ENCODE assay signal across 8 cellular contexts in the genomic region with DNA sequence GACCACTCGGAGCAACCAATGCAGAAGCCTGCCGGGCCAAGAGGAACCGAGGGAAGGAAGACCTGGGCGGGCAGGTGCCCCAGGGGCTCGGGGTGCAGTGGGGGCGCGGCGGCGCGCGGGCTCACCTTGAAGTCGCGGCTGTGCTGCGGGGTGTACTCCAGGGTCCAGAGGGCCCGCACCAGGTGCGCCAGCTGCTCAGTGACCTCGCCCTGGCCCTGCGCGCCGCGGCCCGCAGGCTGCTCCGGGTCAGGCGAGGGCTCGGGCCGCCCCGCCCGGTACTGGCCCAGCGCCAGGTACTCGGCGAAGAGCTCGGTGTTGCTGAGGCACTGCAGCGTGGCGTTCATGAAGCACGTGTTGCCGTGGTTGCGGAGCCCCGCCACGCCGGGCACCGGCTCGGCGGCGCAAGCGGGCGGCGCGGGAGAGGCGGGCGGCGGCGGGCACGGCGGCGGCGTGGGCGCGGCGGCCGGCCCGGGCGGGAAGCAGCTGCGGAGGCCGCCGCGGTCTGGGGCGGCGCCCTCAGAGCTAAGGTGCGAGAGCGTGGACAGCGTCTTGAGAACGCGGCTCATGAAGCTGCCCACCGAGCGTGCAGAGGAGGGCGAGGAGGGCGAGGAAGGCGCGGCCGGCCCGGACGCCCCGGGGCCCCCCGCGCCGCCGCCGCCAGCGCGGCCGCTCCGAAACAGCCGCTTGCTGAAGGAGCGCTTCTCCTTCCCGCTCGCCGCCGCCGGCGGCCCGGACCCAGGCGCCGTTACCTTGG. TPM values are rescaled to one million over a fixed set of nuclear protein-coding genes. Genes with fewer than 3 reads are reported as not detected.
DNase-seq lines count a peak whose midpoint lies in the region; TF ChIP-seq lines count a peak whose summit lies in the region.

No MANE protein-coding gene starts in this region.

- CTCF ChIA-PET in GM10248 (lab: Yijun Ruan, JAX): interaction anchor here (0.8 to 2.6 kb wide), 2 partner anchors 53 to 287 kb away, joined by 3 to 10 read pairs; no protein-coding TSS in a partner anchor

- no peak for TF ChIP-seq CTCF in GM10248 (IDR thresholded peaks at IDR 0.05; ENCODE audit: control extremely low read depth, extremely low read depth, low read depth, missing control alignments)

- H3K27me3 ChIP-seq in H7 (ENCODE audit: control insufficient read depth, insufficient read depth, low read length): 0 out of 2 replicates have a peak, but pooled peaks cover 3% of the 10 kb centered on the region

- DNase-seq in GM10248 (ENCODE audit: extremely low spot score) (peak; percentile 63), H7 (peak; percentile 73), M059J (ENCODE audit: low read depth) (peak; percentile 49), cerebellum (ENCODE audit: low spot score) (peak; percentile 74), left kidney (ENCODE audit: low read depth, low spot score) (peak; percentile 70), NCI-H1694 treated with DMSO at 0.1 percent for 48 hours (lab: John Stamatoyannopoulos, UW) (no peak)
- DNase-seq in activated CD4-positive, CD25-positive, alpha-beta regulatory T cell treated with anti-CD3 and anti-CD28 coated beads, Interleukin-2, amount 50 U/mL, for 72 hours: peak; percentile 65
- peak; percentile 58 to 61 for DNase-seq in stimulated activated CD4-positive, alpha-beta T cell treated with anti-CD3 and anti-CD28 coated beads, Interleukin-2, amount 100 ng/mL, for 24 hours

- POLR2A ChIA-PET in GM10248 (lab: Yijun Ruan, JAX): no interaction called here

- no peaks in the 10 kb centered on the region for H3K36me3 ChIP-seq in H7 (replicated peaks; ENCODE audit: control insufficient read depth, insufficient read depth, low read length)

- peak overlapping the region; percentile 73 for H3K4me3 ChIP-seq in H7 (ENCODE audit: insufficient read depth, low read depth, low read length)

RNA-seq across cellular contexts. Expression of a gene that starts 0.6 kb away (rescaled TPM):
- 8.3 and 11.4 TPM in 2 replicates for total RNA-seq in H7 (2014; rRNA removed; shearing (Covaris generic))
- 5.5 and 10.6 TPM in 2 replicates for total RNA-seq in M059J (2014; rRNA removed; shearing (Covaris generic))
- 25.4 TPM for total RNA-seq in cerebellum

RNA-seq across cellular contexts. Expression of a gene that starts 33.9 kb away (rescaled TPM):
- total RNA-seq in H7 (2014; rRNA removed; shearing (Covaris generic)): 0.10 and 0.48 TPM in 2 replicates
- total RNA-seq in M059J (2014; rRNA removed; shearing (Covaris generic)): not detected in 2 replicates
- total RNA-seq in cerebellum: 0.27 TPM
